In genomic region chr6:43297644-43298564, GRCh38 we compare ENCODE assay signal across 1 cellular context.
A peak's percentile ranks its signal among the peaks of the same experiment; 100 is the strongest.
TF ChIP-seq lines count a peak whose summit lies in the region.

SLC22A7 (plus strand) TSS chr6:43298260; CDS start chr6:43298359, 99 bp downstream.

TF ChIP-seq in liver, 16 proteins besides CTCF, POLR2A, EP300 and RAD21 (continued from another document):
- peak; percentile 82 for TF ChIP-seq REST (IDR thresholded peaks at IDR 0.05)
